Comparison of ENCODE assay signal across 1 cellular context in the genomic region with DNA sequence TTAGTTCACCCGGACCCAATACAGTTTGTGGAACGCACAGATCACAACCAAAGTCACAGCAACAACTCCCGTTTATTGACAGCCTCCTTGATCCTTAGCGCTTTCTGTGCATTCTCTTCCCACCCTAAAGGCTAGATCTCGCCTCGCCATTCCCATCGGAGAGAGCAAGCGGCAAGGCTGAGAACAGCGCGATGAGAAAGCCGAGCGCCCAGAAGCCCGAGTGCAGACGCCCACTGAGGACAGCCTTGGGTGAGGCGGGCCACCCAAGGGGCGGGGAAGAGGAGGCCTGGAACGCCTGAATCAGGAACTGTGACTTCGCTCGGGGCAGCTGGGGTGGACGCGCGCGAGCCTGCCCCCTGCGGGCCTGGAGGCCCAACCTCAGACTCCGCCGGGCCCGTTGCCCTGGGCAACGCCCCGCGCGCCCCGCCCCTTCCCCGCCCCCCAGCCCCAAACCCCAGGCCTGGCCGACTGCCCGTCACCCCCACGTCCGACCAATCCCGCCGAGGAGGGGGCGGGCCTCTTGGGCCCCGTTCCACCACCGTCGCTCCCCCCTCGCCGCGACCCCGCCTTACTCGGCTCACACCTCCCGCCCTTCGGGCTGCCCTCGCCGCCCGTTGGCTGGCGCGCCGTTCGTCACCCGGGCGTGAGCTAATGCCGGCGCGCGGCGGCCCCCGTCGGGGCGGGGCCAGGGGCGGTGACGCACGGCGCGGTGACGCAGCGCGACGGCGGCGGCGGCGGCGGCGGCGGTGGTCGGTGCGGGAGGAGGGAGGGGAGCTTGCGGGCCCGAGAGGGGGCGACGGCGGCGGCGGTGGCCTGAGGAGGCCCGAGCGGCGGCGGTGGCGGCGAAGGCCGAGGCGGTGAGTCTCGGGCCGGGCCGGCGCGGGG.
A peak's percentile ranks its signal among the peaks of the same experiment; 100 is the strongest.
TF ChIP-seq lines count a peak whose summit lies in the region.

A gene with protein sequence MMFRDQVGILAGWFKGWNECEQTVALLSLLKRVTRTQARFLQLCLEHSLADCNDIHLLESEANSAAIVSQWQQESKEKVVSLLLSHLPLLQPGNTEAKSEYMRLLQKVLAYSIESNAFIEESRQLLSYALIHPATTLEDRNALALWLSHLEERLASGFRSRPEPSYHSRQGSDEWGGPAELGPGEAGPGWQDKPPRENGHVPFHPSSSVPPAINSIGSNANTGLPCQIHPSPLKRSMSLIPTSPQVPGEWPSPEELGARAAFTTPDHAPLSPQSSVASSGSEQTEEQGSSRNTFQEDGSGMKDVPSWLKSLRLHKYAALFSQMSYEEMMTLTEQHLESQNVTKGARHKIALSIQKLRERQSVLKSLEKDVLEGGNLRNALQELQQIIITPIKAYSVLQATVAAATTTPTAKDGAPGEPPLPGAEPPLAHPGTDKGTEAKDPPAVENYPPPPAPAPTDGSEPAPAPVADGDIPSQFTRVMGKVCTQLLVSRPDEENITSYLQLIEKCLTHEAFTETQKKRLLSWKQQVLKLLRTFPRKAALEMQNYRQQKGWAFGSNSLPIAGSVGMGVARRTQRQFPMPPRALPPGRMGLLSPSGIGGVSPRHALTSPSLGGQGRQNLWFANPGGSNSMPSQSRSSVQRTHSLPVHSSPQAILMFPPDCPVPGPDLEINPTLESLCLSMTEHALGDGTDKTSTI (plus strand): TSS at position 702 of the 885 bp plus-strand sequence. CDS start 14,473 bp downstream, outside the sequence.

TF ChIP-seq in neural cell, 6 proteins besides CTCF, POLR2A, EP300 and RAD21 (continued from another document):
- TF ChIP-seq REST (IDR thresholded peaks at IDR 0.05; ENCODE audit: borderline replicate concordance) (peak; percentile 88), MXI1 (conservative IDR thresholded peaks at IDR 0.05; ENCODE audit: poor library complexity, severe bottlenecking) (peak; percentile 71), EZH2 (IDR thresholded peaks at IDR 0.05; ENCODE audit: borderline replicate concordance, insufficient read depth, low read length, poor library complexity, severe bottlenecking) (no peak)
